ENCODE assay signal across 8 cellular contexts in genomic region chr10:63133056-63133786, GRCh38. TPM values are rescaled to one million over a fixed set of nuclear protein-coding genes. Genes with fewer than 3 reads are reported as not detected.
DNase-seq lines count a peak whose midpoint lies in the region; ATAC-seq, FAIRE-seq and TF ChIP-seq lines count a peak whose summit lies in the region.

NRBF2 (plus strand) TSS chr10:63133328; CDS start chr10:63133471, 143 bp downstream.

- H3K9me3 ChIP-seq in HepG2 (ENCODE audit: low read length): no peaks in the 10 kb centered on the region

- peak within 1 kb of the TSS; percentile 94 for H3K9ac ChIP-seq in HepG2 (ENCODE audit: insufficient read depth, low read depth, low read length)

- CTCF ChIA-PET in HepG2 (lab: Yijun Ruan, JAX; ENCODE audit: low intra/inter-chr PET ratio, low total read pairs): no interaction called here

- no peaks in the 10 kb centered on the region; a peak in 1 of 5 replicates for H3K27me3 ChIP-seq in HepG2 (ENCODE audit: control insufficient read depth in 1 of 2, insufficient read depth in 2 of 2, low read length in 2 of 2)

- no peaks in the 10 kb centered on the region for H3K36me3 ChIP-seq in HepG2 (replicated peaks in 1 of 2; ENCODE audit: control insufficient read depth in 1 of 2, insufficient read depth in 2 of 2, low read length in 2 of 2)

- peak within 1 kb of the TSS; percentile 92 for H3K27ac ChIP-seq in HepG2 (ENCODE audit: extremely low read length, insufficient read depth, low read length)

- TF ChIP-seq EP300 in HepG2 (IDR thresholded peaks at IDR 0.05; ENCODE audit: low read depth in 2 of 2, low read length in 2 of 2) (no peak), HepG2 (CRISPR knock-in tag; IDR thresholded peaks at IDR 0.05; ENCODE audit: borderline replicate concordance) (no peak)

- DNase-seq in CD1c-positive myeloid dendritic cell (ENCODE audit: extremely low spot score) (peak; percentile 98), NCI-H748 (lab: John Stamatoyannopoulos, UW; ENCODE audit: unreplicated experiment) (peak; percentile 97), dermis blood vessel endothelial cell (peak; percentile 99), HepG2 (ENCODE audit: low spot score) (peak; percentile 97)
- peak; percentile 97 for DNase-seq in activated CD4-positive, alpha-beta T cell treated with anti-CD3 and anti-CD28 coated beads, Interleukin-2, amount 50 U/mL, for 24 hours (ENCODE audit: low read depth in 1 of 2, low spot score in 1 of 2)
- peak; percentile 97 for DNase-seq in stimulated activated CD4-positive, alpha-beta T cell treated with anti-CD3 and anti-CD28 coated beads, Interleukin-4, amount 100 ng/mL, for 1 hour

- H3K4me1 ChIP-seq in HepG2 (ENCODE audit: insufficient read depth, low read length): peaks cover 44% of the 10 kb centered on the region

- 0 out of 2 replicates have a peak, but pooled peaks have one; percentile 15 for TF ChIP-seq RAD21 in HepG2 (CRISPR knock-in tag; IDR thresholded peaks at IDR 0.05)

- in situ Hi-C loops in HepG2 (cut with HindIII; ENCODE audit: extremely low pct_ligation_motif_present, low pct_unique_long_range_greater_than_20kb): loop anchor here (10.0 kb wide), 1 partner anchor 328 kb away; the partner anchor contains the start of gene ADO

- peak within 1 kb of the TSS; percentile 82 for H3K4me2 ChIP-seq in HepG2 (ENCODE audit: low read depth, low read length)

- TF ChIP-seq CTCF in HepG2 (CRISPR knock-in tag; IDR thresholded peaks at IDR 0.05): peak; percentile 74

- FAIRE-seq in HepG2 (lab: Jason Lieb, UNC): peak; percentile 96

- POLR2A ChIA-PET in HepG2 (lab: Yijun Ruan, JAX): interaction anchor here (0.6 to 3.5 kb wide), 12 partner anchors 9 to 605 kb away, joined by 3 to 32 read pairs (median 4); partner anchors contain the start of genes ADO and EGR2

- BruUV-seq in HepG2 (replicated peaks; lab: Mats Ljungman, UMichigan): TSS peak; percentile 84

- ATAC-seq in GM19372 (IDR thresholded peaks at IDR 0.05; ENCODE audit: low read depth, unreplicated experiment) (peak; percentile 96), HG03558 (IDR thresholded peaks at IDR 0.05; ENCODE audit: extremely low read depth, unreplicated experiment) (peak; percentile 88), HepG2 (peak; percentile 96)

- peaks cover 21% of the 10 kb centered on the region for H4K20me1 ChIP-seq in HepG2 (ENCODE audit: insufficient read depth, low read length)

- intact Hi-C loops in HepG2 (cut with micrococcal nuclease; ENCODE audit: unreplicated experiment): loop anchor here (1.0 to 2.0 kb wide), 2 partner anchors 18 to 317 kb away; partner anchors contain the start of gene EGR2

- TF ChIP-seq POLR2A in HepG2 (IDR thresholded peaks at IDR 0.05; ENCODE audit: insufficient read depth in 1 of 2, low read depth in 2 of 2, low read length in 2 of 2): peak; percentile 92 to 96

- peaks cover 46% of the 10 kb centered on the region for H3K79me2 ChIP-seq in HepG2 (ENCODE audit: insufficient read depth, low read length)

- H3K4me3 ChIP-seq in HepG2 (replicated peaks in 1 of 3; ENCODE audit: insufficient read depth in 1 of 3, low read depth in 2 of 3, low read length in 3 of 3): peak within 1 kb of the TSS; percentile 77 to 91 (median 88)

- H2AFZ ChIP-seq in HepG2 (ENCODE audit: low read length): peak within 1 kb of the TSS; percentile 85

- 0% methylated on average over 15 of the region's 53 CpGs for WGBS in HepG2 (ENCODE audit: low lambda C conversion rate)

TF ChIP-seq in HepG2, 621 proteins besides CTCF, POLR2A, EP300 and RAD21 (continues in another document):
- TF ChIP-seq SOX5 (CRISPR knock-in tag; IDR thresholded peaks at IDR 0.05; ENCODE audit: borderline replicate concordance) (peak; percentile 38; the same call in 1 of the 2 replicates), KMT2A (CRISPR knock-in tag; IDR thresholded peaks at IDR 0.05) (peak; percentile 60), ZBTB39 (CRISPR knock-in tag; IDR thresholded peaks at IDR 0.05) (0 out of 2 replicates have a peak, but pooled peaks have one; percentile 34), MATR3 (CRISPR knock-in tag; IDR thresholded peaks at IDR 0.05) (no peak), CREBL2 (CRISPR knock-in tag; IDR thresholded peaks at IDR 0.05; ENCODE audit: borderline replicate concordance) (no peak)
- TF ChIP-seq, protein P1, sequence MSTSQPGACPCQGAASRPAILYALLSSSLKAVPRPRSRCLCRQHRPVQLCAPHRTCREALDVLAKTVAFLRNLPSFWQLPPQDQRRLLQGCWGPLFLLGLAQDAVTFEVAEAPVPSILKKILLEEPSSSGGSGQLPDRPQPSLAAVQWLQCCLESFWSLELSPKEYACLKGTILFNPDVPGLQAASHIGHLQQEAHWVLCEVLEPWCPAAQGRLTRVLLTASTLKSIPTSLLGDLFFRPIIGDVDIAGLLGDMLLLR (CRISPR knock-in tag; IDR thresholded peaks at IDR 0.05): peak; percentile 35; the same call in 1 of the 2 replicates
- TF ChIP-seq, protein P2, sequence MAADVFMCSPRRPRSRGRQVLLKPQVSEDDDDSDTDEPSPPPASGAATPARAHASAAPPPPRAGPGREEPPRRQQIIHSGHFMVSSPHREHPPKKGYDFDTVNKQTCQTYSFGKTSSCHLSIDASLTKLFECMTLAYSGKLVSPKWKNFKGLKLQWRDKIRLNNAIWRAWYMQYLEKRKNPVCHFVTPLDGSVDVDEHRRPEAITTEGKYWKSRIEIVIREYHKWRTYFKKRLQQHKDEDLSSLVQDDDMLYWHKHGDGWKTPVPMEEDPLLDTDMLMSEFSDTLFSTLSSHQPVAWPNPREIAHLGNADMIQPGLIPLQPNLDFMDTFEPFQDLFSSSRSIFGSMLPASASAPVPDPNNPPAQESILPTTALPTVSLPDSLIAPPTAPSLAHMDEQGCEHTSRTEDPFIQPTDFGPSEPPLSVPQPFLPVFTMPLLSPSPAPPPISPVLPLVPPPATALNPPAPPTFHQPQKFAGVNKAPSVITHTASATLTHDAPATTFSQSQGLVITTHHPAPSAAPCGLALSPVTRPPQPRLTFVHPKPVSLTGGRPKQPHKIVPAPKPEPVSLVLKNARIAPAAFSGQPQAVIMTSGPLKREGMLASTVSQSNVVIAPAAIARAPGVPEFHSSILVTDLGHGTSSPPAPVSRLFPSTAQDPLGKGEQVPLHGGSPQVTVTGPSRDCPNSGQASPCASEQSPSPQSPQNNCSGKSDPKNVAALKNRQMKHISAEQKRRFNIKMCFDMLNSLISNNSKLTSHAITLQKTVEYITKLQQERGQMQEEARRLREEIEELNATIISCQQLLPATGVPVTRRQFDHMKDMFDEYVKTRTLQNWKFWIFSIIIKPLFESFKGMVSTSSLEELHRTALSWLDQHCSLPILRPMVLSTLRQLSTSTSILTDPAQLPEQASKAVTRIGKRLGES (CRISPR knock-in tag; IDR thresholded peaks at IDR 0.05; ENCODE audit: borderline replicate concordance): no peak

RNA-seq across cellular contexts. Expression of gene NRBF2, which starts in this region (rescaled TPM):
- total RNA-seq in dermis blood vessel endothelial cell: 22.1 and 23.7 TPM in 2 replicates
- 28.4 and 39.0 TPM in 2 replicates for total RNA-seq in HepG2 (2016; rRNA removed; fragmentation: Illumina TruSeq; extraction: Trizol)
- 7.3 and 10.7 TPM in 2 replicates for total RNA-seq in HepG2 (2016; cell fraction: cytosol; rRNA removed; fragmentation: Illumina TruSeq; extraction: Trizol; ENCODE audit: low read depth)
- total RNA-seq in HepG2 (2016; cell fraction: insoluble cytoplasmic fraction; rRNA removed; fragmentation: Illumina TruSeq; extraction: Trizol): 26.2 and 39.1 TPM in 2 replicates
- total RNA-seq in HepG2 (2016; cell fraction: membrane; rRNA removed; fragmentation: Illumina TruSeq; extraction: Trizol): 20.1 and 26.1 TPM in 2 replicates
- 12.7 and 13.7 TPM in 2 replicates for total RNA-seq in HepG2 (2016; cell fraction: nucleus; rRNA removed; fragmentation: Illumina TruSeq; extraction: Trizol)
- polyA plus RNA-seq in HepG2 (2011; rRNA removed): 18.0 and 20.0 TPM in 2 replicates
- 10.9 and 15.2 TPM in 2 replicates for polyA plus RNA-seq in HepG2 (2011; cell fraction: cytosol; rRNA removed)
- polyA plus RNA-seq in HepG2 (2011; cell fraction: nucleus; rRNA removed): 3.7 and 5.0 TPM in 2 replicates
- polyA plus RNA-seq in HepG2 (2012): 23.4 and 26.2 TPM in 2 replicates
- polyA plus RNA-seq in HepG2 (2016; cell fraction: cytosol; fragmentation: Illumina TruSeq; extraction: Trizol; ENCODE audit: low read depth): 6.4 and 8.3 TPM in 2 replicates
- polyA plus RNA-seq in HepG2 (2016; cell fraction: insoluble cytoplasmic fraction; fragmentation: Illumina TruSeq; extraction: Trizol; ENCODE audit: low read depth): 44.3 and 47.7 TPM in 2 replicates
- 13.8 and 19.0 TPM in 2 replicates for polyA plus RNA-seq in HepG2 (2016; cell fraction: membrane; fragmentation: Illumina TruSeq; extraction: Trizol; ENCODE audit: low read depth)
- 17.1 and 19.4 TPM in 2 replicates for polyA plus RNA-seq in HepG2 (2016; cell fraction: nucleus; fragmentation: Illumina TruSeq; extraction: Trizol; ENCODE audit: insufficient read depth, low read depth)
- polyA minus RNA-seq in HepG2 (2011; rRNA and poly(A)+ RNA removed; ENCODE audit: low replicate concordance): 7.0 and 10.8 TPM in 2 replicates
- polyA minus RNA-seq in HepG2 (2011; cell fraction: cytosol; rRNA and poly(A)+ RNA removed): 13.7 and 15.0 TPM in 2 replicates
- 11.5 and 12.1 TPM in 2 replicates for polyA minus RNA-seq in HepG2 (2011; cell fraction: nucleus; rRNA and poly(A)+ RNA removed)

Comparison
In these comparisons a context has a peak if more than half of its experiments do, and no peak if none do; other contexts are left out.
1. Peak in every context shown above with its lines: DNase-seq, ATAC-seq, H3K4me3 ChIP-seq and H3K27ac ChIP-seq.